8 cellular contexts compared by ENCODE assay signal in genomic region chr18:63970803-63971191, GRCh38. TPM values are rescaled to one million over a fixed set of nuclear protein-coding genes. Genes with fewer than 3 reads are reported as not detected.
DNase-seq lines count a peak whose midpoint lies in the region; FAIRE-seq and TF ChIP-seq lines count a peak whose summit lies in the region.

No MANE protein-coding gene starts in this region.

- peak overlapping the region; percentile 86 for H3K4me3 Mint-ChIP-seq in activated T-cell treated with anti-CD3 and anti-CD28 coated beads, Interleukin-2, amount 50 U/mL, for 24 hours

- H3K4me3 ChIP-seq in MM.1S (ENCODE audit: low read length) (peak overlapping the region; percentile 81), astrocyte of the cerebellum (ENCODE audit: low read depth, low read length) (peak overlapping the region; percentile 75), small intestine (ENCODE audit: low read depth in 1 of 2, low read length in 2 of 2) (peak overlapping the region; percentile 61 to 76)

- H3K4me2 ChIP-seq in MM.1S (ENCODE audit: low read depth, low read length), result peak overlapping the region; percentile 75; the same call in 1 of the 2 replicates

- H3K36me3 Mint-ChIP-seq in activated T-cell treated with anti-CD3 and anti-CD28 coated beads, Interleukin-2, amount 50 U/mL, for 24 hours (ENCODE audit: low read depth), result peaks cover 8% of the 10 kb centered on the region

- FAIRE-seq in small intestine (lab: Jason Lieb, UNC), result no peak

- H3K27me3 ChIP-seq in MM.1S (replicated peaks; ENCODE audit: insufficient read depth, low read length), result no peaks in the 10 kb centered on the region
- H3K27me3 ChIP-seq in small intestine (ENCODE audit: control insufficient read depth in 2 of 2, insufficient read depth in 2 of 2, low read length in 2 of 2), result no peaks in the 10 kb centered on the region

- no peaks in the 10 kb centered on the region for H3K9me3 Mint-ChIP-seq in activated T-cell treated with anti-CD3 and anti-CD28 coated beads, Interleukin-2, amount 50 U/mL, for 24 hours

- peak overlapping the region; percentile 89 for H2AFZ ChIP-seq in MM.1S (ENCODE audit: low read length)

- H3K79me2 ChIP-seq in MM.1S (ENCODE audit: low read length), result no peaks in the 10 kb centered on the region

- H3K27ac ChIP-seq in MM.1S (ENCODE audit: low read length), result peak overlapping the region; percentile 62; the same call in 1 of the 2 replicates
- peak overlapping the region; percentile 87 to 98 for H3K27ac ChIP-seq in small intestine (ENCODE audit: low read depth in 1 of 2, low read length in 1 of 2)

- WGBS in small intestine, 3 donors, result 4 to 27% (median 22%) methylated on average over 18 of the region's 18 CpGs

- no peak for DNase-seq in activated T-cell treated with anti-CD3 and anti-CD28 coated beads, Interleukin-2, amount 50 U/mL, for 24 hours
- no peak for DNase-seq in activated T-cell treated with anti-CD3 and anti-CD28 coated beads for 4 hours
- no peak for DNase-seq in MM.1S
- no peak for DNase-seq in astrocyte of the cerebellum (ENCODE audit: low read depth)
- DNase-seq in iPS-NIHi11 (ENCODE audit: low spot score), result peak; percentile 55
- DNase-seq in small intestine, result peak; percentile 78
- DNase-seq in HuH-7 (ENCODE audit: low spot score), result no peak
- no peak for DNase-seq in NCI-H187 treated with DMSO at 0.1 percent for 48 hours (lab: John Stamatoyannopoulos, UW)

- H3K4me1 Mint-ChIP-seq in activated T-cell treated with anti-CD3 and anti-CD28 coated beads, Interleukin-2, amount 50 U/mL, for 24 hours (ENCODE audit: low read depth), result peaks cover 40% of the 10 kb centered on the region

- H4K20me1 ChIP-seq in MM.1S (ENCODE audit: insufficient read depth, low read length), result no peaks in the 10 kb centered on the region

- H3K9ac ChIP-seq in MM.1S (ENCODE audit: low read length), result peak overlapping the region; percentile 79; the same call in 1 of the 2 replicates

- in situ Hi-C loops in astrocyte of the cerebellum (cut with HindIII; ENCODE audit: low sequenced_read_pairs), result no loop called here

- H3K9me3 ChIP-seq in MM.1S (replicated peaks; ENCODE audit: insufficient read depth, low read length) (no peaks in the 10 kb centered on the region), small intestine (ENCODE audit: control insufficient read depth, low read depth) (no peaks in the 10 kb centered on the region)

- TF ChIP-seq CTCF in MM.1S (IDR thresholded peaks at IDR 0.05; ENCODE audit: low read length) (no peak), astrocyte of the cerebellum (IDR thresholded peaks at IDR 0.05; ENCODE audit: low read depth, low read length, missing control alignments) (no peak)

- peak overlapping the region; percentile 96 for H3K27ac Mint-ChIP-seq in activated T-cell treated with anti-CD3 and anti-CD28 coated beads, Interleukin-2, amount 50 U/mL, for 24 hours

- H3K27me3 Mint-ChIP-seq in activated T-cell treated with anti-CD3 and anti-CD28 coated beads, Interleukin-2, amount 50 U/mL, for 24 hours, result no peaks in the 10 kb centered on the region

- H3F3A ChIP-seq in MM.1S (ENCODE audit: insufficient read depth, low read length), result no peaks in the 10 kb centered on the region

- H3K9me2 ChIP-seq in MM.1S (replicated peaks; ENCODE audit: insufficient read depth, low read length), result no peaks in the 10 kb centered on the region

- H3K36me3 ChIP-seq in MM.1S (replicated peaks; ENCODE audit: insufficient read depth, low read length), result no peaks in the 10 kb centered on the region
- H3K36me3 ChIP-seq in small intestine (ENCODE audit: control insufficient read depth in 2 of 2, insufficient read depth in 2 of 2, low read length in 2 of 2), result no peaks in the 10 kb centered on the region

- H3K4me1 ChIP-seq in MM.1S (ENCODE audit: low read length) (peaks cover 6% of the 10 kb centered on the region), small intestine (ENCODE audit: control insufficient read depth in 2 of 2, insufficient read depth in 1 of 2, low read depth in 1 of 2, low read length in 1 of 2) (peaks cover 3 to 6% of the 10 kb centered on the region in 2 donors)

RNA-seq across cellular contexts. Expression of gene SERPINB8, which starts 0.9 kb away (rescaled TPM):
- polyA plus RNA-seq in small intestine, result 10 to 100 TPM; 11.6 to 15.7 (median 12.9) TPM

RNA-seq across cellular contexts. Expression of gene HMSD, which starts 21.7 kb away (rescaled TPM):
- under 1 TPM in 1 of 3 donors, not detected in 2; 0.48 TPM for polyA plus RNA-seq in small intestine

Comparison
In these comparisons a context has a peak if more than half of its experiments do, and no peak if none do; other contexts are left out.
1. DNase-seq: peak in iPS-NIHi11 (single experiment) and small intestine (single experiment); none in activated T-cell treated with anti-CD3 and anti-CD28 coated beads, Interleukin-2, amount 50 U/mL, for 24 hours (single experiment), activated T-cell treated with anti-CD3 and anti-CD28 coated beads for 4 hours (single experiment), MM.1S (single experiment), astrocyte of the cerebellum (single experiment), HuH-7 (single experiment) and NCI-H187 treated with DMSO at 0.1 percent for 48 hours (single experiment).
2. Peak in every context shown above with its lines, with median percentiles within 50 percentile points of each other: H3K4me3 ChIP-seq.